9 cellular contexts compared by ENCODE assay signal in the genomic region with DNA sequence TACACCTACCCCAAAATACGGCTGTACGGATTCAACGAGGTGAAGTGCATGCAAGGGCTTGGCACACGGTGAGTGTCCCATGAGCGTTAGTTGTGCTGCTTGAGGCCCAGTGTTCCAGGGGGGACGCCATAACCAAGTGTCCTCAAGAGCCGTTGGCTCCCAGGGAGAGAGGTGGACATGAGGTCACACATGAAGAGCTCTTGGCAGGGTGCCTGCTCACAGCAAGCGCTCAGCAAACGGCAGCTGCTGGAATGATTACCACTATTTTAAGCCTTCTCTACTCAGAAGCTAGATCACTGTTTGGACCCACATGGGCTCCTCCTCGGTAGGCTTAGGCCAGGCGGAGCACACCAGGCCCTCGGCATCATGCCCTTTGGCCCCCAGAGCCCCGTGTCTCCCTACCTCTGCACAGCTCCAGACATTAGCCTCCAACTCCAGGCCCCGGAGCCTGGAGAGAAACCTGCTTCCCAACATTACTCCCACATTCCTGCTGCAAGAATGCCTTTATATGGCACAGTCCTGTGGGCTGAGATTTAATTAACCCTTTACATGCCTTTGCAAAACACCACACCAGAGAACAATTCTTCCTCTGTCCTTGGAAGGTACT.
DNase-seq lines count a peak whose midpoint lies in the region; ATAC-seq lines count a peak whose summit lies in the region.
"Had no signal": no experiment of that assay in that cellular context is flagged by ENCODE, and none has a peak within 500 bp of the region (broad histone marks: within the 10 kb centered on the region; RNA-seq: fewer than 3 reads in every experiment).

No MANE protein-coding gene starts in this region.

- peak; percentile 24 for DNase-seq in SIG-M5 treated with dmso at 0.1 percent for 504 hours (lab: John Stamatoyannopoulos, UW; ENCODE audit: unreplicated experiment)
- DNase-seq in SIG-M5 (lab: John Stamatoyannopoulos, UW): no peak
- DNase-seq in adipocyte (ENCODE audit: low read depth): peak; percentile 19
- peak; percentile 25 for DNase-seq in iPS DF 6.9 (ENCODE audit: low read depth, low spot score)
- DNase-seq in stromal cell of bone marrow (ENCODE audit: low read depth): peak; percentile 32
- no peak for DNase-seq in NOMO-1 (lab: John Stamatoyannopoulos, UW; ENCODE audit: unreplicated experiment in 2 of 2)
- no peak for DNase-seq in activated CD4-positive, alpha-beta T cell treated with anti-CD3 and anti-CD28 coated beads, Interleukin-2, amount 10 ng/mL, durations not matched to agents 24 days and 14 days

- H3K4me1 ChIP-seq in adipocyte (ENCODE audit: control insufficient read depth, insufficient read depth, low read length) (peaks cover 10% of the 10 kb centered on the region), iPS DF 6.9 (ENCODE audit: control insufficient read depth, insufficient read depth, low read length) (peaks cover 4% of the 10 kb centered on the region)

- no peaks in the 10 kb centered on the region for H3K9me3 Mint-ChIP-seq in stimulated activated memory B cell treated with anti-CD40 and anti-IgM and Interleukin-4, amounts not matched to agents 10 μg/mL and 1 μg/mL and 100 μg/mL, for 72 hours
- peaks cover 4% of the 10 kb centered on the region for H3K9me3 Mint-ChIP-seq in activated CD4-positive, alpha-beta T cell treated with anti-CD3 and anti-CD28 coated beads, Interleukin-2, amount 10 ng/mL, durations not matched to agents 24 days and 14 days

- no peaks in the 10 kb centered on the region for H3K27me3 Mint-ChIP-seq in stimulated activated memory B cell treated with anti-CD40 and anti-IgM and Interleukin-4, amounts not matched to agents 10 μg/mL and 1 μg/mL and 100 μg/mL, for 72 hours
- H3K27me3 Mint-ChIP-seq in activated CD4-positive, alpha-beta T cell treated with anti-CD3 and anti-CD28 coated beads, Interleukin-2, amount 10 ng/mL, durations not matched to agents 24 days and 14 days: no peaks in the 10 kb centered on the region

- peaks cover 17% of the 10 kb centered on the region for H3K4me1 Mint-ChIP-seq in stimulated activated memory B cell treated with anti-CD40 and anti-IgM and Interleukin-4, amounts not matched to agents 10 μg/mL and 1 μg/mL and 100 μg/mL, for 72 hours
- H3K4me1 Mint-ChIP-seq in activated CD4-positive, alpha-beta T cell treated with anti-CD3 and anti-CD28 coated beads, Interleukin-2, amount 10 ng/mL, durations not matched to agents 24 days and 14 days: peaks cover 66% of the 10 kb centered on the region

- no peaks in the 10 kb centered on the region for H3K36me3 Mint-ChIP-seq in stimulated activated memory B cell treated with anti-CD40 and anti-IgM and Interleukin-4, amounts not matched to agents 10 μg/mL and 1 μg/mL and 100 μg/mL, for 72 hours
- no peaks in the 10 kb centered on the region for H3K36me3 Mint-ChIP-seq in activated CD4-positive, alpha-beta T cell treated with anti-CD3 and anti-CD28 coated beads, Interleukin-2, amount 10 ng/mL, durations not matched to agents 24 days and 14 days (ENCODE audit: low read depth)

- no CpG with 5 or more reads among the region's 14 CpGs for whole genome bisulfite sequencing in iPS DF 6.9 (ENCODE audit: insufficient coverage, insufficient read length)

- H3K4me3 ChIP-seq in adipocyte (ENCODE audit: low read length) (no peak overlapping the region), iPS DF 6.9 (ENCODE audit: low read length) (no peak overlapping the region)
- H3K4me3 ChIP-seq: BLaER1 treated with 17β-estradiol and CSF1 and Interleukin-3, amounts not matched to agents 10 nM and 100 nM had no signal

- no peak overlapping the region for H3K27ac ChIP-seq in iPS DF 6.9 (ENCODE audit: low read length)
- H3K27ac ChIP-seq: BLaER1 treated with 17β-estradiol and CSF1 and Interleukin-3, amounts not matched to agents 10 nM and 100 nM had no signal

- H3K36me3 ChIP-seq in adipocyte (ENCODE audit: control insufficient read depth, insufficient read depth, low read length, severe bottlenecking) (no peaks in the 10 kb centered on the region), iPS DF 6.9 (ENCODE audit: control insufficient read depth, insufficient read depth, low read length) (no peaks in the 10 kb centered on the region)
- H3K36me3 ChIP-seq: BLaER1 treated with 17β-estradiol and CSF1 and Interleukin-3, amounts not matched to agents 10 nM and 100 nM had no signal

- H3K27me3 ChIP-seq in adipocyte (replicated peaks; ENCODE audit: control insufficient read depth, insufficient read depth, low read length) (no peaks in the 10 kb centered on the region), iPS DF 6.9 (ENCODE audit: control insufficient read depth, insufficient read depth, low read length) (no peaks in the 10 kb centered on the region)
- H3K27me3 ChIP-seq: BLaER1 treated with 17β-estradiol and CSF1 and Interleukin-3, amounts not matched to agents 10 nM and 100 nM had no signal

- no peak for ATAC-seq in stimulated activated memory B cell treated with anti-CD40 and anti-IgM and Interleukin-4, amounts not matched to agents 10 μg/mL and 1 μg/mL and 100 μg/mL, for 72 hours

- H3K27ac Mint-ChIP-seq in stimulated activated memory B cell treated with anti-CD40 and anti-IgM and Interleukin-4, amounts not matched to agents 10 μg/mL and 1 μg/mL and 100 μg/mL, for 72 hours: no peak overlapping the region
- no peak overlapping the region for H3K27ac Mint-ChIP-seq in activated CD4-positive, alpha-beta T cell treated with anti-CD3 and anti-CD28 coated beads, Interleukin-2, amount 10 ng/mL, durations not matched to agents 24 days and 14 days

- no peak overlapping the region for H3K4me3 Mint-ChIP-seq in stimulated activated memory B cell treated with anti-CD40 and anti-IgM and Interleukin-4, amounts not matched to agents 10 μg/mL and 1 μg/mL and 100 μg/mL, for 72 hours
- H3K4me3 Mint-ChIP-seq in activated CD4-positive, alpha-beta T cell treated with anti-CD3 and anti-CD28 coated beads, Interleukin-2, amount 10 ng/mL, durations not matched to agents 24 days and 14 days: no peak overlapping the region

- no peak overlapping the region for H3K9ac ChIP-seq in adipocyte (ENCODE audit: low read length)
- H3K9ac ChIP-seq: BLaER1 treated with 17β-estradiol and CSF1 and Interleukin-3, amounts not matched to agents 10 nM and 100 nM had no signal

- H3K9me3 ChIP-seq in adipocyte (ENCODE audit: control insufficient read depth, low read length) (no peaks in the 10 kb centered on the region), iPS DF 6.9 (ENCODE audit: control insufficient read depth, insufficient read depth, low read length) (no peaks in the 10 kb centered on the region)
- H3K9me3 ChIP-seq: BLaER1 treated with 17β-estradiol and CSF1 and Interleukin-3, amounts not matched to agents 10 nM and 100 nM had no signal

- intact Hi-C loops in activated CD4-positive, alpha-beta T cell treated with anti-CD3 and anti-CD28 coated beads, Interleukin-2, amount 10 ng/mL, durations not matched to agents 24 days and 14 days (cut with micrococcal nuclease): no loop called here

Comparison
In these comparisons a context has a peak if more than half of its experiments do, and no peak if none do; other contexts are left out.
1. DNase-seq: peak in SIG-M5 treated with dmso at 0.1 percent for 504 hours (single experiment), adipocyte (single experiment), iPS DF 6.9 (single experiment) and stromal cell of bone marrow (single experiment); none in SIG-M5 (single experiment), NOMO-1 (0 of 2) and activated CD4-positive, alpha-beta T cell treated with anti-CD3 and anti-CD28 coated beads, Interleukin-2, amount 10 ng/mL, durations not matched to agents 24 days and 14 days (single experiment).